9 cellular contexts compared by ENCODE assay signal in the genomic region with DNA sequence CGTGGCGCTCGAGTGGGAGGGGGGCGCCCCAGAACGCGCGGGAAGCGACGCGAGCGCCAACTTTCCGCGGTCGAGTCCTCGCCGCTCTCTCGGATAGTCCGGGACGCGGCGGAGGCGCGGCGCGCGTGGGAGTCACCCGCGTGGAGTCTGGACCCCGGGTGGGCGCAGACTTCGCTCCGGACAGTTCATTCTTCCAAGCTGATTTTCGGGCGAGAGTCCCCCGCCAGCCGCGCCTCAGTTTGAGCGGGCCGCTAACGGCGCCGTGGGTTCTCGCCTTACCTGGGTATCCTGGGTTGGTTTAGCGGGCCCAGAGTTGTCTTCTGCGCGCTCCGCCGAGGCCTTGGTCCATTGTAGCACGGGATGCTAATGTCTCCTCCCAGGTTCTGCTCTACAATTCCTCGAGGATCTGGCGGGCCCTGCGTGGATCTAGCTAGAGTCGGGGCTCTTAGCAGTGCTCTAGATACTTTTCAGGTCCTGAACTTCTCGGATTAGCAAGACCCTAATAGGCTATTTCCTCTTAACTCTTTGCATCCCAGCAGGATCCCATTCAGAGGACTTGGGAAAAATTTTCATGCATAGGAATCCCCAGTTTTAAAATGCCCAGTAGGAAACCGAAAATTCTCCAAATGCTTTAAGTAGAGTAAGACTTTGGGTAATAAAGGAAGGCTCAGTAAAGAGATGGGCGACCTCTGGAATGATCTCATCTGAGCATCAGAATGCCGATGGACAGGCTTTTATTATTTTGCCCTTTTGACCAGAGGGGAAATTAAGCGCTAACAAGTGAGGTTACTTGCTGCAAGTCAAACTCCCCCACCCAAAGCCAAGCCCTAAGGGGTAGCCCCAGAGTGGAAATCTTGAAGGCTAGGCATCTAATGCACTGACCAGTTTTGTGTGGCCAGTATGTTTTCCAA. TPM values are rescaled to one million over a fixed set of nuclear protein-coding genes. Genes with fewer than 3 reads are reported as not detected.
DNase-seq lines count a peak whose midpoint lies in the region; ATAC-seq, FAIRE-seq and TF ChIP-seq lines count a peak whose summit lies in the region.
"Had no signal": no experiment of that assay in that cellular context is flagged by ENCODE, and none has a peak within 500 bp of the region (broad histone marks: within the 10 kb centered on the region; RNA-seq: fewer than 3 reads in every experiment).

No MANE protein-coding gene starts in this region.

- TF ChIP-seq POLR2A in A549 (IDR thresholded peaks at IDR 0.05; ENCODE audit: low read length), result no peak; the same call in 1 of the 2 replicates
- no peak for TF ChIP-seq POLR2A in esophagus muscularis mucosa (IDR thresholded peaks at IDR 0.05; ENCODE audit: low read depth)
- no peak for TF ChIP-seq POLR2A in vagina (IDR thresholded peaks at IDR 0.05)

- peaks cover 0 to 45% (median 2%) of the 10 kb centered on the region in 4 donors for H3K27me3 ChIP-seq in esophagus muscularis mucosa
- no peaks in the 10 kb centered on the region for H3K27me3 ChIP-seq in vagina

- H3K4me3 Mint-ChIP-seq in activated CD4-positive, alpha-beta T cell treated with anti-CD3 and anti-CD28 coated beads, Interleukin-2, amount 10 ng/mL, durations not matched to agents 7 days and 5 days, result peak overlapping the region; percentile 71
- H3K4me3 Mint-ChIP-seq in naive B cell, result peak overlapping the region; percentile 70 to 93 (median 86)

- peak overlapping the region; percentile 94 for H3K4me2 ChIP-seq in A549

- H3K4me1 Mint-ChIP-seq in activated CD4-positive, alpha-beta T cell treated with anti-CD3 and anti-CD28 coated beads, Interleukin-2, amount 10 ng/mL, durations not matched to agents 7 days and 5 days, result peaks cover 13% of the 10 kb centered on the region
- peaks cover 7 to 13% (median 11%) of the 10 kb centered on the region in 3 donors for H3K4me1 Mint-ChIP-seq in naive B cell

- H3K9me3 ChIP-seq in A549, result no peaks in the 10 kb centered on the region
- H3K9me3 ChIP-seq in esophagus muscularis mucosa, result no peaks in the 10 kb centered on the region
- H3K9me3 ChIP-seq in vagina, result no peaks in the 10 kb centered on the region

- H3K9me3 Mint-ChIP-seq in activated CD4-positive, alpha-beta T cell treated with anti-CD3 and anti-CD28 coated beads, Interleukin-2, amount 10 ng/mL, durations not matched to agents 7 days and 5 days, result no peaks in the 10 kb centered on the region
- no peaks in the 10 kb centered on the region for H3K9me3 Mint-ChIP-seq in naive B cell

- peak overlapping the region; percentile 77 to 95 for H3K27ac ChIP-seq in A549
- peak overlapping the region; percentile 89 to 95 (median 94) for H3K27ac ChIP-seq in esophagus muscularis mucosa (replicated peaks in 1 of 4)
- peak overlapping the region; percentile 76 for H3K27ac ChIP-seq in vagina

- H3K4me3 ChIP-seq in A549, result peak overlapping the region; percentile 87
- H3K4me3 ChIP-seq in esophagus muscularis mucosa, result peak overlapping the region; percentile 81 to 86 (median 82)
- H3K4me3 ChIP-seq in vagina, result peak overlapping the region; percentile 55 to 62

- no peak for FAIRE-seq in A549 (lab: Jason Lieb, UNC)

- peak; percentile 62 to 69 for ATAC-seq in A549
- ATAC-seq in naive B cell (ENCODE audit: low read depth in 2 of 2), result peak; percentile 34 to 42

- TF ChIP-seq RAD21 in A549 (conservative IDR thresholded peaks at IDR 0.05 in 1 of 2, IDR thresholded peaks at IDR 0.05 in 1 of 2), result no peak

- POLR2A ChIA-PET in A549 (lab: Yijun Ruan, JAX), result interaction anchor here (0.6 kb wide), 1 partner anchor 109 kb away, joined by 3 read pairs; no protein-coding TSS in a partner anchor
- POLR2A ChIA-PET in activated CD4-positive, alpha-beta T cell treated with anti-CD3 and anti-CD28 coated beads, Interleukin-2, amount 10 ng/mL, durations not matched to agents 7 days and 5 days (lab: Charles Lee), result no interaction called here

- 11% methylated on average over 30 of the region's 58 CpGs for WGBS in A549 (ENCODE audit: missing lambda C conversion rate)
- WGBS in esophagus muscularis mucosa, result 9% methylated on average over 34 of the region's 58 CpGs

- H3K36me3 ChIP-seq in esophagus muscularis mucosa (no peaks in the 10 kb centered on the region), vagina (no peaks in the 10 kb centered on the region)

- H3K27ac Mint-ChIP-seq in activated CD4-positive, alpha-beta T cell treated with anti-CD3 and anti-CD28 coated beads, Interleukin-2, amount 10 ng/mL, durations not matched to agents 7 days and 5 days, result no peak overlapping the region
- no peak overlapping the region for H3K27ac Mint-ChIP-seq in naive B cell

- peaks cover 63% of the 10 kb centered on the region for H3K27me3 Mint-ChIP-seq in activated CD4-positive, alpha-beta T cell treated with anti-CD3 and anti-CD28 coated beads, Interleukin-2, amount 10 ng/mL, durations not matched to agents 7 days and 5 days
- peaks cover 42 to 69% (median 47%) of the 10 kb centered on the region in 3 donors for H3K27me3 Mint-ChIP-seq in naive B cell

- CTCF ChIA-PET in A549 (lab: Yijun Ruan, JAX), result interaction anchor here (0.8 to 10.1 kb wide), 9 partner anchors 11 to 305 kb away, joined by 3 to 122 read pairs (median 4); partner anchors contain the start of gene ACBD4
- CTCF ChIA-PET in activated CD4-positive, alpha-beta T cell treated with anti-CD3 and anti-CD28 coated beads, Interleukin-2, amount 10 ng/mL, durations not matched to agents 7 days and 5 days (lab: Charles Lee), result interaction anchor here (0.6 to 1.7 kb wide), 4 partner anchors 11 to 411 kb away, joined by 3 to 5 read pairs (median 4); no protein-coding TSS in a partner anchor

- TF ChIP-seq EP300 in A549 (IDR thresholded peaks at IDR 0.05), result no peak
- TF ChIP-seq EP300 in esophagus muscularis mucosa (IDR thresholded peaks at IDR 0.05), result no peak

- intact Hi-C loops in esophagus muscularis mucosa (cut with DNase I) (loop anchor here (5.0 kb wide), 1 partner anchor 53 kb away; no protein-coding TSS in a partner anchor), vagina (cut with DNase I) (no loop called here)

- TF ChIP-seq CTCF in A549 (IDR thresholded peaks at IDR 0.05) (no peak), esophagus muscularis mucosa (IDR thresholded peaks at IDR 0.05) (no peak), vagina (IDR thresholded peaks at IDR 0.05) (no peak)

- peak; percentile 47 to 59 for DNase-seq in A549 (ENCODE audit: low read depth in 1 of 2, low spot score in 1 of 2)
- DNase-seq in HCEC 1CT, result peak; percentile 19
- no peak for DNase-seq in activated CD4-positive, alpha-beta T cell treated with anti-CD3 and anti-CD28 coated beads, Interleukin-2, amount 10 ng/mL, durations not matched to agents 7 days and 5 days
- no peak for DNase-seq in esophagus muscularis mucosa (ENCODE audit: extremely low spot score)
- DNase-seq in naive B cell, result peak; percentile 1
- DNase-seq in vagina (ENCODE audit: extremely low spot score in 2 of 2), result no peak
- no peak for DNase-seq in NCI-H1092 (lab: John Stamatoyannopoulos, UW)
- no peak for DNase-seq in NCI-H446 treated with DMSO at 0.1 percent for 48 hours (lab: John Stamatoyannopoulos, UW)

- H3K4me1 ChIP-seq in A549, result peaks cover 18% of the 10 kb centered on the region
- peaks cover 15 to 46% (median 41%) of the 10 kb centered on the region in 4 donors for H3K4me1 ChIP-seq in esophagus muscularis mucosa
- H3K4me1 ChIP-seq in vagina, result peaks cover 12% of the 10 kb centered on the region

- peaks cover 2% of the 10 kb centered on the region for H3K36me3 Mint-ChIP-seq in activated CD4-positive, alpha-beta T cell treated with anti-CD3 and anti-CD28 coated beads, Interleukin-2, amount 10 ng/mL, durations not matched to agents 7 days and 5 days (ENCODE audit: low read depth)
- peaks cover 0 to 7% of the 10 kb centered on the region in 2 donors for H3K36me3 Mint-ChIP-seq in naive B cell

TF ChIP-seq in A549, 52 proteins besides CTCF, POLR2A, EP300 and RAD21 (continues in another document):
- 0 out of 2 replicates have a peak, but pooled peaks have one; percentile 15 for TF ChIP-seq KDM1A (IDR thresholded peaks at IDR 0.05; ENCODE audit: low read depth)
- TF ChIP-seq RCOR1 (IDR thresholded peaks at IDR 0.05; ENCODE audit: low read depth, low read length), result no peak
- 0 out of 2 replicates have a peak, but pooled peaks have one; percentile 7 for TF ChIP-seq BHLHE40 (IDR thresholded peaks at IDR 0.05; ENCODE audit: low read depth, low read length)
- TF ChIP-seq, protein P1, sequence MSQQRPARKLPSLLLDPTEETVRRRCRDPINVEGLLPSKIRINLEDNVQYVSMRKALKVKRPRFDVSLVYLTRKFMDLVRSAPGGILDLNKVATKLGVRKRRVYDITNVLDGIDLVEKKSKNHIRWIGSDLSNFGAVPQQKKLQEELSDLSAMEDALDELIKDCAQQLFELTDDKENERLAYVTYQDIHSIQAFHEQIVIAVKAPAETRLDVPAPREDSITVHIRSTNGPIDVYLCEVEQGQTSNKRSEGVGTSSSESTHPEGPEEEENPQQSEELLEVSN (IDR thresholded peaks at IDR 0.05; ENCODE audit: borderline replicate concordance, low read depth), result peak; percentile 87; the same call in 1 of the 2 replicates
- TF ChIP-seq HDAC2 (IDR thresholded peaks at IDR 0.05), result peak; percentile 31; the same call in 1 of the 2 replicates
- peak; percentile 70; the same call in 1 of the 2 replicates for TF ChIP-seq HOXB13 (CRISPR knock-in tag; IDR thresholded peaks at IDR 0.05; ENCODE audit: low read depth)
- peak; percentile 62; the same call in 1 of the 2 replicates for TF ChIP-seq FOXS1 (CRISPR knock-in tag; IDR thresholded peaks at IDR 0.05)
- no peak for TF ChIP-seq ZSCAN20 (CRISPR knock-in tag; IDR thresholded peaks at IDR 0.05)
- TF ChIP-seq RNF2 (IDR thresholded peaks at IDR 0.05; ENCODE audit: borderline replicate concordance, low read depth), result peak; percentile 38; the same call in 1 of the 2 replicates

RNA-seq across cellular contexts. Expression of gene GJC1, which starts 0.5 kb away (rescaled TPM):
- polyA plus RNA-seq in A549 (2011; rRNA removed), result 22.1 and 30.4 TPM in 2 replicates
- 12.1 and 14.7 TPM in 2 replicates for polyA plus RNA-seq in A549 (2012; cell fraction: cytosol; rRNA removed)
- polyA plus RNA-seq in A549 (2012; cell fraction: nucleus; rRNA removed), result 6.1 and 10.3 TPM in 2 replicates
- 21.2 to 21.9 TPM (median 21.7 TPM) in 3 replicates for polyA plus RNA-seq in A549 (2017; fragmentation: RNase III; extraction: RNeasy Plus Mini Kit Qiagen cat#74134 plus additional on column Dnase treatment)
- polyA minus RNA-seq in A549 (2011; rRNA and poly(A)+ RNA removed), result 38.3 and 38.4 TPM in 2 replicates
- 1 to 10 TPM in 1 of 2 experiments, under 1 TPM in 1; 0.79 to 1.1 TPM for total RNA-seq in activated CD4-positive, alpha-beta T cell treated with anti-CD3 and anti-CD28 coated beads, Interleukin-2, amount 10 ng/mL, durations not matched to agents 7 days and 5 days
- 10 to 100 TPM; 26.5 to 61.9 (median 37.4) TPM for total RNA-seq in esophagus muscularis mucosa
- not detected for polyA plus RNA-seq in naive B cell (ENCODE audit: low read depth in 6 of 6)
- total RNA-seq in vagina, result 10.1 TPM

RNA-seq across cellular contexts. Expression of gene HIGD1B, which starts 17.1 kb away (rescaled TPM):
- polyA plus RNA-seq in A549 (2011; rRNA removed) (not detected in 2 replicates), A549 (2017; fragmentation: RNase III; extraction: RNeasy Plus Mini Kit Qiagen cat#74134 plus additional on column Dnase treatment) (not detected in 3 replicates), naive B cell (ENCODE audit: low read depth in 6 of 6) (not detected)
- polyA plus RNA-seq in A549 (2012; cell fraction: cytosol; rRNA removed), result not detected in 2 replicates
- not detected in 2 replicates for polyA plus RNA-seq in A549 (2012; cell fraction: nucleus; rRNA removed)
- polyA minus RNA-seq in A549 (2011; rRNA and poly(A)+ RNA removed), result not detected in 2 replicates
- not detected for total RNA-seq in activated CD4-positive, alpha-beta T cell treated with anti-CD3 and anti-CD28 coated beads, Interleukin-2, amount 10 ng/mL, durations not matched to agents 7 days and 5 days
- total RNA-seq in esophagus muscularis mucosa (1 to 10 TPM; 3.3 to 7.4 (median 4.9) TPM), vagina (not detected)
- total RNA-seq: glomerular endothelial cell had no signal

Comparison
In these comparisons a context has a peak if more than half of its experiments do, and no peak if none do; other contexts are left out.
1. DNase-seq: peak in A549 (2 of 2), HCEC 1CT (single experiment) and naive B cell (single experiment); none in activated CD4-positive, alpha-beta T cell treated with anti-CD3 and anti-CD28 coated beads, Interleukin-2, amount 10 ng/mL, durations not matched to agents 7 days and 5 days (single experiment), esophagus muscularis mucosa (single experiment), vagina (0 of 2), NCI-H1092 (single experiment) and NCI-H446 treated with DMSO at 0.1 percent for 48 hours (single experiment).
2. Peak in every context shown above with its lines, with median percentiles within 50 percentile points of each other: H3K27ac ChIP-seq and H3K4me3 ChIP-seq.